Comparison of ENCODE assay signal across 1 cellular context in the genomic region with DNA sequence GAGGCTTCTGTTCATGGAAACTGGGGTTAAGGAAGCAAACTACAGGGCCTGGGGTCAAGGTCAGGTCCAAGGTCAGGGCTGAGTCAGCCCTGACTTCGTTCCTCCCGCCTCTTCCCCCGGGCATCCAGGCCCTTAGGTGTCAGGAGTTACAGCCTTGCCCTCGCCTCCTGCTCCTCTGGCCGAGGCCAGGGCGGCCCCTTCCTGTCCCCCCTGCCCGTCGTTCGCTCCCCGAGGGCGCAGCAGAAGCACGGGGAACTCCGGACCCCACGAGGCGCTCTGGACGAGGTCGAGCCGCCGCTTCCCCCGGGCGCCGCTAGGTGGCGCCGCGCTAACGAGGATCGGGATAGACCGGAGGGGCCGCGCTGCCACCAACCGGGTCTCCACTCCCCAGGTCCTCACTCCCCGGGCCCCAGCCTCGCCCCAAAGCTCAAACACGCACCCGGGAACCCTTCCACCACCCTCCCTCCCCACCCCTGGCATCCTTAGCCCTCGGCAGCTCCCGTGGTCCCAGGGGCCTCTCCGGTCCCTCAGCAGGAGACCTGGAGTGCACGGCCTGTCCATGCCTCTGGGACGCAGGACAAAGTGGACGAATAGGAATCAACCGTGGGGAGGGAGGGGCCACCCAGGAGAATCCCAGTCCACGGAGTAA.
TF ChIP-seq lines count a peak whose summit lies in the region.

No MANE protein-coding gene starts in this region.

TF ChIP-seq in HepG2, 621 proteins besides CTCF, POLR2A, EP300 and RAD21 (continued from another document and continues in another):
- TF ChIP-seq, protein P1, sequence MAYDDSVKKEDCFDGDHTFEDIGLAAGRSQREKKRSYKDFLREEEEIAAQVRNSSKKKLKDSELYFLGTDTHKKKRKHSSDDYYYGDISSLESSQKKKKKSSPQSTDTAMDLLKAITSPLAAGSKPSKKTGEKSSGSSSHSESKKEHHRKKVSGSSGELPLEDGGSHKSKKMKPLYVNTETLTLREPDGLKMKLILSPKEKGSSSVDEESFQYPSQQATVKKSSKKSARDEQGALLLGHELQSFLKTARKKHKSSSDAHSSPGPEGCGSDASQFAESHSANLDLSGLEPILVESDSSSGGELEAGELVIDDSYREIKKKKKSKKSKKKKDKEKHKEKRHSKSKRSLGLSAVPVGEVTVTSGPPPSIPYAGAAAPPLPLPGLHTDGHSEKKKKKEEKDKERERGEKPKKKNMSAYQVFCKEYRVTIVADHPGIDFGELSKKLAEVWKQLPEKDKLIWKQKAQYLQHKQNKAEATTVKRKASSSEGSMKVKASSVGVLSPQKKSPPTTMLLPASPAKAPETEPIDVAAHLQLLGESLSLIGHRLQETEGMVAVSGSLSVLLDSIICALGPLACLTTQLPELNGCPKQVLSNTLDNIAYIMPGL (CRISPR knock-in tag; IDR thresholded peaks at IDR 0.05; ENCODE audit: borderline replicate concordance in 1 of 2, low read depth in 1 of 2): peak; percentile 58 to 80; a peak in 3 of 4 replicates
- TF ChIP-seq RBFOX2 (IDR thresholded peaks at IDR 0.05; ENCODE audit: low read depth, low read length) (no peak), ZNF777 (CRISPR knock-in tag; IDR thresholded peaks at IDR 0.05) (peak; percentile 80), ZBTB4 (CRISPR knock-in tag; IDR thresholded peaks at IDR 0.05; ENCODE audit: borderline replicate concordance) (no peak), SRSF4 (IDR thresholded peaks at IDR 0.05; ENCODE audit: low read depth, low read length, poor library complexity, severe bottlenecking) (no peak), ZFP82 (CRISPR knock-in tag; IDR thresholded peaks at IDR 0.05; ENCODE audit: borderline replicate concordance) (no peak), ZNF496 (CRISPR knock-in tag; IDR thresholded peaks at IDR 0.05; ENCODE audit: insufficient replicate concordance) (no peak), ZNF24 (IDR thresholded peaks at IDR 0.05) (no peak), MED13 (CRISPR knock-in tag; IDR thresholded peaks at IDR 0.05) (no peak), HOXA3 (CRISPR knock-in tag; IDR thresholded peaks at IDR 0.05) (no peak), POGK (CRISPR knock-in tag; conservative IDR thresholded peaks at IDR 0.05) (0 out of 2 replicates have a peak, but pooled peaks have one; percentile 46), SNAPC2 (CRISPR knock-in tag; IDR thresholded peaks at IDR 0.05) (no peak), MEF2D (CRISPR knock-in tag; IDR thresholded peaks at IDR 0.05) (0 out of 2 replicates have a peak, but pooled peaks have one; percentile 28), HNRNPH1 (optimal IDR thresholded peaks at IDR 0.05; ENCODE audit: low read depth, low read length) (no peak), CBX2 (IDR thresholded peaks at IDR 0.05; ENCODE audit: low read depth, low read length) (no peak), CBX2 (CRISPR knock-in tag; IDR thresholded peaks at IDR 0.05; ENCODE audit: low read depth) (no peak), ZNF326 (CRISPR knock-in tag; IDR thresholded peaks at IDR 0.05; ENCODE audit: borderline replicate concordance) (no peak), MAX (IDR thresholded peaks at IDR 0.05) (peak; percentile 57), SIN3B (IDR thresholded peaks at IDR 0.05; ENCODE audit: low read length) (no peak), ZNF143 (CRISPR knock-in tag; IDR thresholded peaks at IDR 0.05) (no peak), CEBPG (CRISPR knock-in tag; IDR thresholded peaks at IDR 0.05) (no peak), ZNF292 (CRISPR knock-in tag; IDR thresholded peaks at IDR 0.05; ENCODE audit: borderline replicate concordance, low read depth) (peak; percentile 42; the same call in 1 of the 2 replicates), ZNF333 (CRISPR knock-in tag; IDR thresholded peaks at IDR 0.05; ENCODE audit: borderline replicate concordance) (no peak), MTF2 (CRISPR knock-in tag; IDR thresholded peaks at IDR 0.05; ENCODE audit: borderline replicate concordance) (no peak), TFE3 (CRISPR knock-in tag; IDR thresholded peaks at IDR 0.05) (0 out of 2 replicates have a peak, but pooled peaks have one; percentile 28), ZNF33A (CRISPR knock-in tag; IDR thresholded peaks at IDR 0.05; ENCODE audit: borderline replicate concordance) (no peak), ZNF124 (CRISPR knock-in tag; IDR thresholded peaks at IDR 0.05) (no peak), ZNF839 (CRISPR knock-in tag; IDR thresholded peaks at IDR 0.05; ENCODE audit: borderline replicate concordance) (no peak), NPAS2 (CRISPR knock-in tag; IDR thresholded peaks at IDR 0.05; ENCODE audit: borderline replicate concordance) (no peak), RFX5 (IDR thresholded peaks at IDR 0.05; ENCODE audit: low read depth, low read length) (no peak), SMARCE1 (IDR thresholded peaks at IDR 0.05; ENCODE audit: borderline replicate concordance) (no peak), LCORL (IDR thresholded peaks at IDR 0.05) (no peak), LCORL (CRISPR knock-in tag; IDR thresholded peaks at IDR 0.05) (no peak)
- TF ChIP-seq, protein P2, sequence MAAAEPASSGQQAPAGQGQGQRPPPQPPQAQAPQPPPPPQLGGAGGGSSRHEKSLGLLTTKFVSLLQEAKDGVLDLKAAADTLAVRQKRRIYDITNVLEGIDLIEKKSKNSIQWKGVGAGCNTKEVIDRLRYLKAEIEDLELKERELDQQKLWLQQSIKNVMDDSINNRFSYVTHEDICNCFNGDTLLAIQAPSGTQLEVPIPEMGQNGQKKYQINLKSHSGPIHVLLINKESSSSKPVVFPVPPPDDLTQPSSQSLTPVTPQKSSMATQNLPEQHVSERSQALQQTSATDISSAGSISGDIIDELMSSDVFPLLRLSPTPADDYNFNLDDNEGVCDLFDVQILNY (CRISPR knock-in tag; conservative IDR thresholded peaks at IDR 0.05): no peak
- TF ChIP-seq, protein P3, sequence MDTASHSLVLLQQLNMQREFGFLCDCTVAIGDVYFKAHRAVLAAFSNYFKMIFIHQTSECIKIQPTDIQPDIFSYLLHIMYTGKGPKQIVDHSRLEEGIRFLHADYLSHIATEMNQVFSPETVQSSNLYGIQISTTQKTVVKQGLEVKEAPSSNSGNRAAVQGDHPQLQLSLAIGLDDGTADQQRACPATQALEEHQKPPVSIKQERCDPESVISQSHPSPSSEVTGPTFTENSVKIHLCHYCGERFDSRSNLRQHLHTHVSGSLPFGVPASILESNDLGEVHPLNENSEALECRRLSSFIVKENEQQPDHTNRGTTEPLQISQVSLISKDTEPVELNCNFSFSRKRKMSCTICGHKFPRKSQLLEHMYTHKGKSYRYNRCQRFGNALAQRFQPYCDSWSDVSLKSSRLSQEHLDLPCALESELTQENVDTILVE (CRISPR knock-in tag; IDR thresholded peaks at IDR 0.05): no peak
- TF ChIP-seq, protein P4, sequence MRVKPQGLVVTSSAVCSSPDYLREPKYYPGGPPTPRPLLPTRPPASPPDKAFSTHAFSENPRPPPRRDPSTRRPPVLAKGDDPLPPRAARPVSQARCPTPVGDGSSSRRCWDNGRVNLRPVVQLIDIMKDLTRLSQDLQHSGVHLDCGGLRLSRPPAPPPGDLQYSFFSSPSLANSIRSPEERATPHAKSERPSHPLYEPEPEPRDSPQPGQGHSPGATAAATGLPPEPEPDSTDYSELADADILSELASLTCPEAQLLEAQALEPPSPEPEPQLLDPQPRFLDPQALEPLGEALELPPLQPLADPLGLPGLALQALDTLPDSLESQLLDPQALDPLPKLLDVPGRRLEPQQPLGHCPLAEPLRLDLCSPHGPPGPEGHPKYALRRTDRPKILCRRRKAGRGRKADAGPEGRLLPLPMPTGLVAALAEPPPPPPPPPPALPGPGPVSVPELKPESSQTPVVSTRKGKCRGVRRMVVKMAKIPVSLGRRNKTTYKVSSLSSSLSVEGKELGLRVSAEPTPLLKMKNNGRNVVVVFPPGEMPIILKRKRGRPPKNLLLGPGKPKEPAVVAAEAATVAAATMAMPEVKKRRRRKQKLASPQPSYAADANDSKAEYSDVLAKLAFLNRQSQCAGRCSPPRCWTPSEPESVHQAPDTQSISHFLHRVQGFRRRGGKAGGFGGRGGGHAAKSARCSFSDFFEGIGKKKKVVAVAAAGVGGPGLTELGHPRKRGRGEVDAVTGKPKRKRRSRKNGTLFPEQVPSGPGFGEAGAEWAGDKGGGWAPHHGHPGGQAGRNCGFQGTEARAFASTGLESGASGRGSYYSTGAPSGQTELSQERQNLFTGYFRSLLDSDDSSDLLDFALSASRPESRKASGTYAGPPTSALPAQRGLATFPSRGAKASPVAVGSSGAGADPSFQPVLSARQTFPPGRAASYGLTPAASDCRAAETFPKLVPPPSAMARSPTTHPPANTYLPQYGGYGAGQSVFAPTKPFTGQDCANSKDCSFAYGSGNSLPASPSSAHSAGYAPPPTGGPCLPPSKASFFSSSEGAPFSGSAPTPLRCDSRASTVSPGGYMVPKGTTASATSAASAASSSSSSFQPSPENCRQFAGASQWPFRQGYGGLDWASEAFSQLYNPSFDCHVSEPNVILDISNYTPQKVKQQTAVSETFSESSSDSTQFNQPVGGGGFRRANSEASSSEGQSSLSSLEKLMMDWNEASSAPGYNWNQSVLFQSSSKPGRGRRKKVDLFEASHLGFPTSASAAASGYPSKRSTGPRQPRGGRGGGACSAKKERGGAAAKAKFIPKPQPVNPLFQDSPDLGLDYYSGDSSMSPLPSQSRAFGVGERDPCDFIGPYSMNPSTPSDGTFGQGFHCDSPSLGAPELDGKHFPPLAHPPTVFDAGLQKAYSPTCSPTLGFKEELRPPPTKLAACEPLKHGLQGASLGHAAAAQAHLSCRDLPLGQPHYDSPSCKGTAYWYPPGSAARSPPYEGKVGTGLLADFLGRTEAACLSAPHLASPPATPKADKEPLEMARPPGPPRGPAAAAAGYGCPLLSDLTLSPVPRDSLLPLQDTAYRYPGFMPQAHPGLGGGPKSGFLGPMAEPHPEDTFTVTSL (CRISPR knock-in tag; IDR thresholded peaks at IDR 0.05; ENCODE audit: borderline replicate concordance): no peak
- TF ChIP-seq, protein P5, sequence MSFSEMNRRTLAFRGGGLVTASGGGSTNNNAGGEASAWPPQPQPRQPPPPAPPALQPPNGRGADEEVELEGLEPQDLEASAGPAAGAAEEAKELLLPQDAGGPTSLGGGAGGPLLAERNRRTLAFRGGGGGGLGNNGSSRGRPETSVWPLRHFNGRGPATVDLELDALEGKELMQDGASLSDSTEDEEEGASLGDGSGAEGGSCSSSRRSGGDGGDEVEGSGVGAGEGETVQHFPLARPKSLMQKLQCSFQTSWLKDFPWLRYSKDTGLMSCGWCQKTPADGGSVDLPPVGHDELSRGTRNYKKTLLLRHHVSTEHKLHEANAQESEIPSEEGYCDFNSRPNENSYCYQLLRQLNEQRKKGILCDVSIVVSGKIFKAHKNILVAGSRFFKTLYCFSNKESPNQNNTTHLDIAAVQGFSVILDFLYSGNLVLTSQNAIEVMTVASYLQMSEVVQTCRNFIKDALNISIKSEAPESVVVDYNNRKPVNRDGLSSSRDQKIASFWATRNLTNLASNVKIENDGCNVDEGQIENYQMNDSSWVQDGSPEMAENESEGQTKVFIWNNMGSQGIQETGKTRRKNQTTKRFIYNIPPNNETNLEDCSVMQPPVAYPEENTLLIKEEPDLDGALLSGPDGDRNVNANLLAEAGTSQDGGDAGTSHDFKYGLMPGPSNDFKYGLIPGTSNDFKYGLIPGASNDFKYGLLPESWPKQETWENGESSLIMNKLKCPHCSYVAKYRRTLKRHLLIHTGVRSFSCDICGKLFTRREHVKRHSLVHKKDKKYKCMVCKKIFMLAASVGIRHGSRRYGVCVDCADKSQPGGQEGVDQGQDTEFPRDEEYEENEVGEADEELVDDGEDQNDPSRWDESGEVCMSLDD (CRISPR knock-in tag; IDR thresholded peaks at IDR 0.05; ENCODE audit: borderline replicate concordance): no peak
